9 cellular contexts compared by ENCODE assay signal in the genomic region with DNA sequence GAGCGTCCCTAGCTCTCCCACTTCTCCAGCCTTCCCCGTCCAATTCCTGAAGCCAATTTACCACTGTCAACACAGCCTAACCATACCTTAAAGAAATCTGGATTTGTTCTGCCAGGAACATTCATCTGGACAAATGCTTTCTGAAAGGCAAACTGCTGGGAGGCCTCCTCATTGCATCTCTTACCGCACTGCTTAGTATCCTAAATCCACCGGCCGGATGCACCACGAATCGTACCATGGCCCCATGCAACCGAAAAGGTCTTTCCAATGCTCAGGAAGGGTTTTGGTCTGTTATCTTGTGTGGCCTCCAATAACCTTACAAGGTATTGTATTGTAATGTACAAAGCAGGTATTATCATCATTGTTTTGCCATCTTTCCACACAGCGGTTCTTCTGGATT. TPM values are rescaled to one million over a fixed set of nuclear protein-coding genes. Genes with fewer than 3 reads are reported as not detected.
A peak's percentile ranks its signal among the peaks of the same experiment; 100 is the strongest.
DNase-seq lines count a peak whose midpoint lies in the region; ATAC-seq and TF ChIP-seq lines count a peak whose summit lies in the region.
"Had no signal": no experiment of that assay in that cellular context is flagged by ENCODE, and none has a peak within 500 bp of the region (broad histone marks: within the 10 kb centered on the region; RNA-seq: fewer than 3 reads in every experiment).

No MANE protein-coding gene starts in this region.

- H3K4me3 Mint-ChIP-seq in WTC11: peak overlapping the region; percentile 41; the same call in 1 of the 2 replicates

- CTCF ChIA-PET in WTC11 (lab: Charles Lee): interaction anchor here (1.4 to 2.0 kb wide), 2 partner anchors 29 to 140 kb away, joined by 4 to 8 read pairs; no protein-coding TSS in a partner anchor

- H3K4me1 ChIP-seq in DOHH2 (ENCODE audit: control insufficient read depth, low read length) (peaks cover 67% of the 10 kb centered on the region), foreskin keratinocyte (peaks cover 72% of the 10 kb centered on the region), sigmoid colon (peaks cover 4 to 100% (median 100%) of the 10 kb centered on the region in 4 donors), HAP-1 (peaks cover 5% of the 10 kb centered on the region)

- no peak for DNase-seq in WTC11 (ENCODE audit: low spot score)
- no peak for DNase-seq in foreskin keratinocyte
- no peak for DNase-seq in sigmoid colon
- DNase-seq in HAP-1 (ENCODE audit: low spot score in 2 of 2): no peak
- no peak for DNase-seq in SW480 (ENCODE audit: low spot score)
- no peak for DNase-seq in GM03348 (ENCODE audit: low spot score)
- DNase-seq: NCI-H524 treated with DMSO at 0.1 percent for 48 hours had no signal

- peaks cover 84% of the 10 kb centered on the region for H3K79me2 ChIP-seq in DOHH2 (ENCODE audit: control insufficient read depth, low read length)

- ATAC-seq in WTC11 (no peak), foreskin keratinocyte (no peak), HG03135 (IDR thresholded peaks at IDR 0.05; ENCODE audit: unreplicated experiment) (no peak)

- no peaks in the 10 kb centered on the region for H3K9me2 ChIP-seq in DOHH2 (replicated peaks; ENCODE audit: control insufficient read depth, low read length)

- peaks cover 55% of the 10 kb centered on the region for H3K36me3 Mint-ChIP-seq in WTC11

- H3K27me3 Mint-ChIP-seq in WTC11 (ENCODE audit: low read depth): no peaks in the 10 kb centered on the region

- 0 out of 2 replicates have a peak, but pooled peaks cover 3% of the 10 kb centered on the region for H4K20me1 ChIP-seq in DOHH2 (ENCODE audit: control insufficient read depth, insufficient read depth, low read depth, low read length)

- peaks cover 70% of the 10 kb centered on the region for H3K4me1 Mint-ChIP-seq in WTC11

- WGBS in sigmoid colon, 2 donors: 85 to 88% methylated on average over 9 of the region's 9 CpGs

- H3K27me3 ChIP-seq in DOHH2 (ENCODE audit: control insufficient read depth, low read length): no peaks in the 10 kb centered on the region
- no peaks in the 10 kb centered on the region for H3K27me3 ChIP-seq in foreskin keratinocyte
- no peaks in the 10 kb centered on the region for H3K27me3 ChIP-seq in sigmoid colon
- H3K27me3 ChIP-seq in HAP-1 (ENCODE audit: low read depth): no peaks in the 10 kb centered on the region

- H3K36me3 ChIP-seq in DOHH2 (ENCODE audit: control insufficient read depth, low read length) (peaks cover 96% of the 10 kb centered on the region), sigmoid colon (peaks cover 13 to 37% (median 27%) of the 10 kb centered on the region in 4 donors), HAP-1 (replicated peaks) (peaks cover 65% of the 10 kb centered on the region)

- no peak overlapping the region for H3K4me3 ChIP-seq in DOHH2 (ENCODE audit: low read length)
- H3K4me3 ChIP-seq in sigmoid colon: peak overlapping the region in 2 of 4 donors; percentile 11 to 32
- no peak overlapping the region for H3K4me3 ChIP-seq in HAP-1

- H3K9me3 Mint-ChIP-seq in WTC11: no peaks in the 10 kb centered on the region

- no peak overlapping the region for H3K27ac ChIP-seq in DOHH2 (ENCODE audit: low read depth, low read length)
- peak overlapping the region; percentile 66 for H3K27ac ChIP-seq in foreskin keratinocyte
- H3K27ac ChIP-seq in sigmoid colon: peak overlapping the region; percentile 96 to 100 (median 99)

- H3F3A ChIP-seq in DOHH2 (ENCODE audit: control insufficient read depth, insufficient read depth): peaks cover 18% of the 10 kb centered on the region; the same call in 1 of the 2 replicates

- no peak for TF ChIP-seq EP300 in sigmoid colon (IDR thresholded peaks at IDR 0.05)

- TF ChIP-seq POLR2A in sigmoid colon (IDR thresholded peaks at IDR 0.05): no peak

- intact Hi-C loops in sigmoid colon (cut with DNase I): no loop called here

- no peaks in the 10 kb centered on the region for H3K9me3 ChIP-seq in DOHH2 (ENCODE audit: control insufficient read depth, insufficient read depth, low read length)
- no peaks in the 10 kb centered on the region for H3K9me3 ChIP-seq in sigmoid colon
- no peaks in the 10 kb centered on the region for H3K9me3 ChIP-seq in HAP-1

- in situ Hi-C loops in HAP-1 (cut with MboI; ENCODE audit: low sequenced_read_pairs): no loop called here

- H3K4me2 ChIP-seq in DOHH2 (ENCODE audit: low read length): peak overlapping the region; percentile 8; the same call in 1 of the 2 replicates

- POLR2A ChIA-PET in WTC11 (lab: Charles Lee): interaction anchor here (0.5 to 2.3 kb wide), 6 partner anchors 14 to 83 kb away, joined by 3 to 19 read pairs (median 4); partner anchors contain the start of gene MYH9

- TF ChIP-seq CTCF in DOHH2 (IDR thresholded peaks at IDR 0.05; ENCODE audit: low read depth, low read length, poor library complexity, severe bottlenecking): no peak
- TF ChIP-seq CTCF in WTC11 (IDR thresholded peaks at IDR 0.05): no peak
- TF ChIP-seq CTCF in foreskin keratinocyte (conservative IDR thresholded peaks at IDR 0.05): no peak
- TF ChIP-seq CTCF in sigmoid colon (IDR thresholded peaks at IDR 0.05): no peak

- H3K27ac Mint-ChIP-seq in WTC11: peak overlapping the region; percentile 100

TF ChIP-seq in WTC11, 78 proteins besides CTCF, POLR2A, EP300 and RAD21:
- TF ChIP-seq MXD4 (CRISPR knock-in tag; IDR thresholded peaks at IDR 0.05; ENCODE audit: borderline replicate concordance) (no peak), ESRRA (CRISPR knock-in tag; IDR thresholded peaks at IDR 0.05; ENCODE audit: borderline replicate concordance) (no peak), ERG (CRISPR knock-in tag; IDR thresholded peaks at IDR 0.05) (0 out of 2 replicates have a peak, but pooled peaks have one; percentile 52)
- TF ChIP-seq, protein P1, sequence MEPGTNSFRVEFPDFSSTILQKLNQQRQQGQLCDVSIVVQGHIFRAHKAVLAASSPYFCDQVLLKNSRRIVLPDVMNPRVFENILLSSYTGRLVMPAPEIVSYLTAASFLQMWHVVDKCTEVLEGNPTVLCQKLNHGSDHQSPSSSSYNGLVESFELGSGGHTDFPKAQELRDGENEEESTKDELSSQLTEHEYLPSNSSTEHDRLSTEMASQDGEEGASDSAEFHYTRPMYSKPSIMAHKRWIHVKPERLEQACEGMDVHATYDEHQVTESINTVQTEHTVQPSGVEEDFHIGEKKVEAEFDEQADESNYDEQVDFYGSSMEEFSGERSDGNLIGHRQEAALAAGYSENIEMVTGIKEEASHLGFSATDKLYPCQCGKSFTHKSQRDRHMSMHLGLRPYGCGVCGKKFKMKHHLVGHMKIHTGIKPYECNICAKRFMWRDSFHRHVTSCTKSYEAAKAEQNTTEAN (CRISPR knock-in tag; IDR thresholded peaks at IDR 0.05): no peak

RNA-seq across cellular contexts. Expression of gene MYH9, which starts 57.6 kb away (rescaled TPM):
- total RNA-seq in WTC11 (2021): 272 to 288 TPM (median 277 TPM) in 3 replicates
- 926 and 995 TPM in 2 replicates for total RNA-seq in foreskin keratinocyte
- 295 and 315 TPM in 2 replicates for polyA plus RNA-seq in foreskin keratinocyte
- 100 to 1,000 TPM; 147 to 273 (median 184) TPM for total RNA-seq in sigmoid colon
- polyA plus RNA-seq in sigmoid colon: 100 to 1,000 TPM in 1 of 3 donors, 10 to 100 TPM in 2; 63.7 to 307 (median 88.3) TPM
